ENCODE assay signal across 17 cellular contexts in the genomic region with DNA sequence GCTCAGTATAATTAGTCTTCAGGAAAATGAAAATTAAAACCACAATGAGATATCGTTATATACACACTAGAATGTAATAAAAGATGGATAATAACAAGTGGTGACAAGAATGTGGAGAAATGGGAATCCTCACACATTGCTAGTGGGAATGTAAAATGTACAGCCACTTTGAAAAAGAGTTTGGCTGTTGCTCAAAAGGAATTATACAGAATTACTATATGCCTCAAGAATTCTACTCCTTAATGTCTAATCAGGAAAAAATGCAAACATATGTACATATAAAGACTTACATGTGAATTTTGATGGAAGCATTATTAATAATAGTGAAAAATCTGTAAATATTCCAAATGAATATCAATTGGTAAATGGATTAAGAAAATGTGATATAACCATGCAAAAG.
A peak's percentile ranks its signal among the peaks of the same experiment; 100 is the strongest.
DNase-seq lines count a peak whose midpoint lies in the region; ATAC-seq, FAIRE-seq and TF ChIP-seq lines count a peak whose summit lies in the region.
"Had no signal": no experiment of that assay in that cellular context is flagged by ENCODE, and none has a peak within 500 bp of the region (broad histone marks: within the 10 kb centered on the region; RNA-seq: fewer than 3 reads in every experiment).

No MANE protein-coding gene starts in this region.

- DNase-seq in GM23248, result peak; percentile 19
- peak; percentile 42 for DNase-seq in PC-3
- peak; percentile 75 for DNase-seq in bronchial epithelial cell (ENCODE audit: low read depth)
- DNase-seq in spleen, result no peak
- DNase-seq in left lung, result no peak
- DNase-seq: BE2C; CD4-positive, alpha-beta memory T cell; DMS79; GF-D8 had no signal

- H3K9me3 ChIP-seq in GM23248 (ENCODE audit: low read depth) (no peaks in the 10 kb centered on the region), PC-3 (ENCODE audit: low read length) (no peaks in the 10 kb centered on the region), spleen (no peaks in the 10 kb centered on the region), left lung (no peaks in the 10 kb centered on the region)
- H3K9me3 ChIP-seq: A549, BE2C had no signal

- H3K9ac ChIP-seq in GM23248 (no peak overlapping the region), PC-3 (ENCODE audit: low read length) (no peak overlapping the region)

- H3K79me2 ChIP-seq in GM23248 (ENCODE audit: insufficient read depth) (no peaks in the 10 kb centered on the region), PC-3 (ENCODE audit: low read length) (no peaks in the 10 kb centered on the region)

- intact Hi-C loops in PC-3 (cut with micrococcal nuclease) (no loop called here), spleen (cut with DNase I; ENCODE audit: low total_unique reads) (no loop called here), left lung (cut with DNase I) (no loop called here)

- H3K4me1 ChIP-seq in GM23248 (ENCODE audit: insufficient read depth), result peaks cover 17% of the 10 kb centered on the region
- H3K4me1 ChIP-seq in PC-3 (ENCODE audit: insufficient read depth, low read length), result peaks cover 24% of the 10 kb centered on the region
- H3K4me1 ChIP-seq in spleen, result no peaks in the 10 kb centered on the region
- no peaks in the 10 kb centered on the region for H3K4me1 ChIP-seq in left lung
- H3K4me1 ChIP-seq: BE2C had no signal

- FAIRE-seq in bronchial epithelial cell (lab: Jason Lieb, UNC), result no peak
- FAIRE-seq: A549, GM19239, H54, K562 had no signal

- H4K20me1 ChIP-seq in GM23248 (ENCODE audit: insufficient read depth), result no peaks in the 10 kb centered on the region
- no peaks in the 10 kb centered on the region for H4K20me1 ChIP-seq in PC-3 (ENCODE audit: low read length)

- ATAC-seq in PC-3, result peak; percentile 55; the same call in 1 of the 2 replicates
- ATAC-seq in HG02970 (IDR thresholded peaks at IDR 0.05; ENCODE audit: low FRiP score, unreplicated experiment), result no peak
- ATAC-seq in left lung, result no peak
- ATAC-seq in HG03571 (IDR thresholded peaks at IDR 0.05; ENCODE audit: unreplicated experiment), result no peak
- ATAC-seq: A549, K562 had no signal

- no peak overlapping the region for H2AFZ ChIP-seq in GM23248
- no peak overlapping the region for H2AFZ ChIP-seq in PC-3 (ENCODE audit: low read length)

- H3K27ac ChIP-seq in GM23248 (no peak overlapping the region), PC-3 (ENCODE audit: low read length) (no peak overlapping the region), spleen (no peak overlapping the region), left lung (no peak overlapping the region)
- H3K27ac ChIP-seq: A549, C4-2B, HL-60 had no signal

- in situ Hi-C loops in GM23248 (cut with MboI), result no loop called here

- H3K9me2 ChIP-seq in GM23248 (ENCODE audit: insufficient read depth) (no peaks in the 10 kb centered on the region), PC-3 (replicated peaks; ENCODE audit: low read length) (no peaks in the 10 kb centered on the region)

- H3F3A ChIP-seq in GM23248 (ENCODE audit: insufficient read depth), result no peaks in the 10 kb centered on the region
- H3F3A ChIP-seq in PC-3 (ENCODE audit: low read length, unreplicated experiment), result no peaks in the 10 kb centered on the region

- CTCF ChIA-PET in PC-3 (lab: Charles Lee), result no interaction called here

- TF ChIP-seq CTCF in PC-3 (conservative IDR thresholded peaks at IDR 0.05; ENCODE audit: low read depth, low read length) (no peak), bronchial epithelial cell (IDR thresholded peaks at IDR 0.05; ENCODE audit: insufficient read depth, low read length, severe bottlenecking) (no peak), spleen (IDR thresholded peaks at IDR 0.05 in 8 of 11, conservative IDR thresholded peaks at IDR 0.05 in 3 of 11) (no peak), left lung (IDR thresholded peaks at IDR 0.05) (no peak)

- H3K4me3 ChIP-seq in GM23248, result no peak overlapping the region
- H3K4me3 ChIP-seq in PC-3 (ENCODE audit: low read length), result no peak overlapping the region
- no peak overlapping the region for H3K4me3 ChIP-seq in bronchial epithelial cell (ENCODE audit: low read depth, low read length)
- no peak overlapping the region for H3K4me3 ChIP-seq in spleen
- H3K4me3 ChIP-seq in left lung, result no peak overlapping the region
- H3K4me3 ChIP-seq: A549, K562 had no signal

- POLR2A ChIA-PET in PC-3 (lab: Charles Lee; ENCODE audit: unreplicated experiment), result no interaction called here

- no peak for TF ChIP-seq POLR2A in spleen (IDR thresholded peaks at IDR 0.05)

- no peaks in the 10 kb centered on the region for H3K27me3 ChIP-seq in GM23248 (replicated peaks; ENCODE audit: insufficient read depth)
- H3K27me3 ChIP-seq in PC-3 (ENCODE audit: low read length), result no peaks in the 10 kb centered on the region
- H3K27me3 ChIP-seq in bronchial epithelial cell (ENCODE audit: control insufficient read depth, insufficient read depth, low read length), result no peaks in the 10 kb centered on the region
- no peaks in the 10 kb centered on the region for H3K27me3 ChIP-seq in spleen (replicated peaks in 1 of 7)
- H3K27me3 ChIP-seq in left lung, result no peaks in the 10 kb centered on the region
- H3K27me3 ChIP-seq: BE2C had no signal

- BruUV-seq in PC-3 (replicated peaks; lab: Mats Ljungman, UMichigan), result no TSS peak

- H3K36me3 ChIP-seq in GM23248 (ENCODE audit: low read depth) (no peaks in the 10 kb centered on the region), PC-3 (ENCODE audit: low read depth, low read length) (no peaks in the 10 kb centered on the region), bronchial epithelial cell (ENCODE audit: control insufficient read depth, insufficient read depth, low read length) (no peaks in the 10 kb centered on the region), spleen (no peaks in the 10 kb centered on the region), left lung (no peaks in the 10 kb centered on the region)
- H3K36me3 ChIP-seq: BE2C had no signal

- H3K4me2 ChIP-seq in GM23248 (ENCODE audit: unreplicated experiment), result no peak overlapping the region
- H3K4me2 ChIP-seq in PC-3 (ENCODE audit: low read length), result 0 out of 2 replicates have a peak overlapping the region, but pooled peaks have one; percentile 1
- H3K4me2 ChIP-seq: A549 had no signal

- 19 to 35% methylated on average over 1 of the region's 1 CpG for WGBS in GM23248 (ENCODE audit: low coverage in 1 of 2, low lambda C conversion rate in 2 of 2, missing lambda C conversion rate in 2 of 2), 2 experiments
- WGBS in spleen, 5 donors, result 73 to 93% (median 78%) methylated on average over 1 of the region's 1 CpG

Comparison
In these comparisons a context has a peak if more than half of its experiments do, and no peak if none do; other contexts are left out.
1. DNase-seq: peak in GM23248 (single experiment), PC-3 (single experiment) and bronchial epithelial cell (single experiment); none in spleen (single experiment) and left lung (0 of 2).